1 cellular context compared by ENCODE assay signal in genomic region chr12:128729628-128730121, GRCh38.
TF ChIP-seq lines count a peak whose summit lies in the region.

No MANE protein-coding gene starts in this region.

TF ChIP-seq in K562, 482 proteins besides CTCF, POLR2A, EP300 and RAD21 (continued from another document):
- TF ChIP-seq THRB (CRISPR knock-in tag; conservative IDR thresholded peaks at IDR 0.05) (no peak), CBFA2T2 (conservative IDR thresholded peaks at IDR 0.05) (peak; percentile 50; the same call in 1 of the 2 replicates)
